Comparison of ENCODE assay signal across 14 cellular contexts in the genomic region with DNA sequence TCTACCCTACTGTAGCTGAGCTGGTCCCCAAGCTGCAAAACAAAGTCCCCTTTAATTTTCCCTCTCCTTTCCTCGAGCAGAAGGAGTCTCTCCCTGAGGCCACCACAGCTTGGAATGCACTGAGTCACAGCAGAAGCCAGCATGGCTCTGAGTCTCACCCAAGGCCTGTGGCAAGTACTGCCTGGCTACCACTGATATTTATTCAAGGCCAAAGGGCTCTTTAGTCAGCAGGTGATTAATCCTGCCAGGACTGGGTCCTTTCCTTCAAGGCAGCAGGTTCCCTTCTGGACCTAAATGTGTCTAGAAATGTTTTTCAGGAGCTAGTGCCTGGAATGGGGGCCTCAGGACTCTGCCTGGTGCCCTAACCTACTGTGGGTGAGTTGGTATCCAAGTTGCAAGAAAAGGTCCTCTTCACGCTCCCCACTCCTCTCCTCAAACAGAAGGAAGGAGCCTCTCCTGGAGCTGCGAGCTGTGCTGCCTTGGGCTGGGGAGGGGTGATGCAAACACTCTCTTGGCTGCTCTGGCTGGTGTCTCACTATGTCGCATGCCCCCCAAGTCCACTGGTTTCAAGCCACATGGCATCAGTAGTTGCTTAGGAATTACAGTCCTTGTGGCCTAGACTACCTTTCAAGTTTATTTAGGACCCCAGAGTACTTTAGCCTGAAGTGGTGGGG. TPM values are rescaled to one million over a fixed set of nuclear protein-coding genes. Genes with fewer than 3 reads are reported as not detected.
DNase-seq lines count a peak whose midpoint lies in the region; ATAC-seq and TF ChIP-seq lines count a peak whose summit lies in the region.
"Had no signal": no experiment of that assay in that cellular context is flagged by ENCODE, and none has a peak within 500 bp of the region (broad histone marks: within the 10 kb centered on the region; RNA-seq: fewer than 3 reads in every experiment).

No MANE protein-coding gene starts in this region.

- CTCF ChIA-PET in IMR-90 (lab: Yijun Ruan, JAX) = no interaction called here

- peak overlapping the region; percentile 8 to 27; a peak in 1 of 4 replicates for H4K8ac ChIP-seq in IMR-90 (ENCODE audit: low read depth in 2 of 2, low read length in 2 of 2)

- TF ChIP-seq RAD21 in IMR-90 (IDR thresholded peaks at IDR 0.05; ENCODE audit: low read length) = peak; percentile 14; the same call in 1 of the 2 replicates

- peak overlapping the region; percentile 66 for H2BK20ac ChIP-seq in IMR-90 (ENCODE audit: low read depth, low read length)

- peaks cover 57% of the 10 kb centered on the region for H3K4me1 Mint-ChIP-seq in central memory CD8-positive, alpha-beta T cell

- intact Hi-C loops in IMR-90 (cut with micrococcal nuclease) = no loop called here

- H2AK5ac ChIP-seq in IMR-90 (ENCODE audit: low read depth, low read length) = peak overlapping the region; percentile 66

- in situ Hi-C loops in IMR-90 (cut with MboI; ENCODE audit: low sequenced_read_pairs) = no loop called here

- peak overlapping the region; percentile 12; the same call in 1 of the 2 replicates for H3K14ac ChIP-seq in IMR-90 (replicated peaks; ENCODE audit: low read depth, low read length)

- no peaks in the 10 kb centered on the region for H4K20me1 ChIP-seq in IMR-90 (ENCODE audit: insufficient read depth, low read length)

- peak overlapping the region; percentile 32; the same call in 1 of the 2 replicates for H3K18ac ChIP-seq in IMR-90 (ENCODE audit: low read depth, low read length)

- no peaks in the 10 kb centered on the region for H3K27me3 ChIP-seq in IMR-90 (ENCODE audit: control insufficient read depth, insufficient read depth, low read length)

- H3K4me2 ChIP-seq in IMR-90 (ENCODE audit: low read depth, low read length) = no peak overlapping the region

- no peak overlapping the region; the same call in 1 of the 2 replicates for H3K27ac ChIP-seq in IMR-90 (ENCODE audit: insufficient read depth, low read length)

- POLR2A ChIA-PET in IMR-90 (lab: Charles Lee; ENCODE audit: unreplicated experiment) = no interaction called here

- no CpG with 5 or more reads among the region's 4 CpGs for WGBS in IMR-90 (ENCODE audit: extremely low coverage in 2 of 2, insufficient read length in 1 of 2), 2 experiments

- H3K79me1 ChIP-seq in IMR-90 (ENCODE audit: low read depth in 1 of 2, low read length in 2 of 2) = no peaks in the 10 kb centered on the region

- peak overlapping the region; percentile 59 for H3K27ac Mint-ChIP-seq in central memory CD8-positive, alpha-beta T cell (ENCODE audit: low read depth)

- no peak overlapping the region for H3K4me3 Mint-ChIP-seq in central memory CD8-positive, alpha-beta T cell

- TF ChIP-seq POLR2A in IMR-90 (IDR thresholded peaks at IDR 0.05; ENCODE audit: low read depth, low read length) = no peak

- no peaks in the 10 kb centered on the region for H3K36me3 ChIP-seq in IMR-90 (ENCODE audit: control insufficient read depth, insufficient read depth, low read length)

- H4K91ac ChIP-seq in IMR-90 (ENCODE audit: insufficient read depth, low read depth, low read length) = peak overlapping the region; percentile 56

- no peak overlapping the region for H3K9ac ChIP-seq in IMR-90 (ENCODE audit: low read depth, low read length)

- ATAC-seq in IMR-90 (ENCODE audit: low read depth) = peak; percentile 96
- no peak for ATAC-seq in central memory CD8-positive, alpha-beta T cell (replicated peaks; ENCODE audit: extremely low read depth, poor library complexity, severe bottlenecking)
- no peak for ATAC-seq in HG02763 (IDR thresholded peaks at IDR 0.05; ENCODE audit: unreplicated experiment)
- ATAC-seq in HG03565 (IDR thresholded peaks at IDR 0.05; ENCODE audit: unreplicated experiment) = no peak
- ATAC-seq: Right ventricle myocardium inferior had no signal

- H2AK9ac ChIP-seq in IMR-90 (replicated peaks; ENCODE audit: low read depth, low read length, poor library complexity) = peak overlapping the region; percentile 25

- peak overlapping the region; percentile 78 for H2BK120ac ChIP-seq in IMR-90 (ENCODE audit: low read depth, low read length)

- no peaks in the 10 kb centered on the region for H3K27me3 Mint-ChIP-seq in central memory CD8-positive, alpha-beta T cell
- H3K27me3 Mint-ChIP-seq: CD4-positive, alpha-beta memory T cell had no signal

- no TSS peak for BruUV-seq in IMR-90 (replicated peaks; lab: Mats Ljungman, UMichigan)

- DNase-seq in AG09309 (ENCODE audit: low read depth) (peak; percentile 45), IMR-90 (peak; percentile 87), mucosa of gallbladder (ENCODE audit: low spot score) (peak; percentile 51), NCI-H187 (lab: John Stamatoyannopoulos, UW) (no peak), SKM-1 (lab: John Stamatoyannopoulos, UW; ENCODE audit: unreplicated experiment) (no peak)
- DNase-seq in central memory CD8-positive, alpha-beta T cell (ENCODE audit: low spot score in 2 of 2) = no peak
- DNase-seq: activated CD4-positive, alpha-beta T cell treated with anti-CD3 and anti-CD28 coated beads, Interleukin-2, amount 50 U/mL, for 1 hour; CD4-positive, alpha-beta memory T cell; head of caudate nucleus; NCI-H146 had no signal

- H3K56ac ChIP-seq in IMR-90 (ENCODE audit: extremely low read depth, insufficient read depth, low read length) = no peak overlapping the region

- TF ChIP-seq CTCF in AG09309 (IDR thresholded peaks at IDR 0.05; ENCODE audit: control insufficient read depth, insufficient read depth, low read depth, low read length, missing control alignments) (no peak), IMR-90 (conservative IDR thresholded peaks at IDR 0.05; ENCODE audit: low read depth, low read length) (no peak)

- no peak overlapping the region; the same call in 1 of the 2 replicates for H3K23ac ChIP-seq in IMR-90 (ENCODE audit: low read depth, low read length)

- peaks cover 12% of the 10 kb centered on the region for H3K4me1 ChIP-seq in IMR-90 (ENCODE audit: control insufficient read depth, insufficient read depth, low read length)

- peak overlapping the region; percentile 85 for H3K4ac ChIP-seq in IMR-90 (ENCODE audit: low read depth, low read length)

- H2BK15ac ChIP-seq in IMR-90 (ENCODE audit: low read depth, low read length) = peak overlapping the region; percentile 25; the same call in 1 of the 3 replicates

- dilution Hi-C loops in IMR-90 (cut with HindIII; ENCODE audit: low sequenced_read_pairs, unreplicated experiment) = no loop called here

- H3K4me3 ChIP-seq in AG09309 (ENCODE audit: control insufficient read depth, low read depth, low read length) (no peak overlapping the region), IMR-90 (ENCODE audit: insufficient read depth, low read depth, low read length) (no peak overlapping the region)

- no peak overlapping the region for H4K5ac ChIP-seq in IMR-90 (ENCODE audit: low read depth, low read length)

- peak overlapping the region; percentile 47 for H2AFZ ChIP-seq in IMR-90 (replicated peaks; ENCODE audit: low read length, poor library complexity)

- peaks cover 16% of the 10 kb centered on the region for H3K9me1 ChIP-seq in IMR-90 (ENCODE audit: insufficient read depth, low read length)

- peaks cover 4% of the 10 kb centered on the region for H3K36me3 Mint-ChIP-seq in central memory CD8-positive, alpha-beta T cell (ENCODE audit: insufficient read depth)

- H3K9me3 ChIP-seq in IMR-90 (ENCODE audit: control insufficient read depth, insufficient read depth, low read length) = no peaks in the 10 kb centered on the region

- peaks cover 20% of the 10 kb centered on the region for H3K9me3 Mint-ChIP-seq in central memory CD8-positive, alpha-beta T cell

- peak overlapping the region; percentile 78 for H2BK5ac ChIP-seq in IMR-90 (ENCODE audit: low read depth, low read length, poor library complexity, severe bottlenecking)

TF ChIP-seq in IMR-90, 13 proteins besides CTCF, POLR2A, EP300 and RAD21:
- TF ChIP-seq RFX5 (IDR thresholded peaks at IDR 0.05; ENCODE audit: low read depth, low read length) (no peak), MAFK (IDR thresholded peaks at IDR 0.05; ENCODE audit: low read depth, low read length) (no peak), SMC3 (IDR thresholded peaks at IDR 0.05; ENCODE audit: low read depth, low read length) (no peak), RCOR1 (IDR thresholded peaks at IDR 0.05; ENCODE audit: insufficient replicate concordance, low read length) (peak; percentile 90), MXI1 (IDR thresholded peaks at IDR 0.05; ENCODE audit: borderline replicate concordance, low read depth, low read length) (no peak), CHD1 (IDR thresholded peaks at IDR 0.05; ENCODE audit: low read depth, low read length) (no peak), MAZ (IDR thresholded peaks at IDR 0.05; ENCODE audit: borderline replicate concordance, low read depth, low read length) (0 out of 2 replicates have a peak, but pooled peaks have one; percentile 6), CEBPB (IDR thresholded peaks at IDR 0.05; ENCODE audit: low read depth, low read length) (peak; percentile 18; the same call in 1 of the 2 replicates), FOS (IDR thresholded peaks at IDR 0.05; ENCODE audit: low read depth, low read length) (peak; percentile 57; the same call in 1 of the 2 replicates), NFE2L2 (IDR thresholded peaks at IDR 0.05; ENCODE audit: low read depth, low read length) (no peak), BHLHE40 (IDR thresholded peaks at IDR 0.05; ENCODE audit: low read depth, low read length) (no peak)
- TF ChIP-seq, protein P1, sequence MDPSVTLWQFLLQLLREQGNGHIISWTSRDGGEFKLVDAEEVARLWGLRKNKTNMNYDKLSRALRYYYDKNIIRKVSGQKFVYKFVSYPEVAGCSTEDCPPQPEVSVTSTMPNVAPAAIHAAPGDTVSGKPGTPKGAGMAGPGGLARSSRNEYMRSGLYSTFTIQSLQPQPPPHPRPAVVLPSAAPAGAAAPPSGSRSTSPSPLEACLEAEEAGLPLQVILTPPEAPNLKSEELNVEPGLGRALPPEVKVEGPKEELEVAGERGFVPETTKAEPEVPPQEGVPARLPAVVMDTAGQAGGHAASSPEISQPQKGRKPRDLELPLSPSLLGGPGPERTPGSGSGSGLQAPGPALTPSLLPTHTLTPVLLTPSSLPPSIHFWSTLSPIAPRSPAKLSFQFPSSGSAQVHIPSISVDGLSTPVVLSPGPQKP (IDR thresholded peaks at IDR 0.05; ENCODE audit: borderline replicate concordance, low read depth, low read length) = no peak
- TF ChIP-seq, protein P2, sequence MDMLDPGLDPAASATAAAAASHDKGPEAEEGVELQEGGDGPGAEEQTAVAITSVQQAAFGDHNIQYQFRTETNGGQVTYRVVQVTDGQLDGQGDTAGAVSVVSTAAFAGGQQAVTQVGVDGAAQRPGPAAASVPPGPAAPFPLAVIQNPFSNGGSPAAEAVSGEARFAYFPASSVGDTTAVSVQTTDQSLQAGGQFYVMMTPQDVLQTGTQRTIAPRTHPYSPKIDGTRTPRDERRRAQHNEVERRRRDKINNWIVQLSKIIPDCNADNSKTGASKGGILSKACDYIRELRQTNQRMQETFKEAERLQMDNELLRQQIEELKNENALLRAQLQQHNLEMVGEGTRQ (IDR thresholded peaks at IDR 0.05; ENCODE audit: low read depth, low read length) = no peak
TF ChIP-seq in IMR-90: peak in this region for 4.

RNA-seq across cellular contexts. Expression of a gene that starts 53.4 kb away (rescaled TPM):
- total RNA-seq in IMR-90 (2012; rRNA removed) (not detected in 2 replicates), mucosa of gallbladder (1.6 TPM)
- not detected in 2 replicates for polyA plus RNA-seq in IMR-90 (2012; rRNA removed)
- not detected in 2 replicates for polyA plus RNA-seq in IMR-90 (2012; cell fraction: cytosol; rRNA removed)
- not detected in 2 replicates for polyA plus RNA-seq in IMR-90 (2012; cell fraction: nucleus; rRNA removed; ENCODE audit: low replicate concordance)
- polyA plus RNA-seq: neural cell had no signal

Comparison
In these comparisons a context has a peak if more than half of its experiments do, and no peak if none do; other contexts are left out.
1. DNase-seq: peak in AG09309 (single experiment), IMR-90 (single experiment) and mucosa of gallbladder (single experiment); none in central memory CD8-positive, alpha-beta T cell (0 of 2), NCI-H187 (0 of 2) and SKM-1 (single experiment).